ENCODE assay signal across 8 cellular contexts in the genomic region with DNA sequence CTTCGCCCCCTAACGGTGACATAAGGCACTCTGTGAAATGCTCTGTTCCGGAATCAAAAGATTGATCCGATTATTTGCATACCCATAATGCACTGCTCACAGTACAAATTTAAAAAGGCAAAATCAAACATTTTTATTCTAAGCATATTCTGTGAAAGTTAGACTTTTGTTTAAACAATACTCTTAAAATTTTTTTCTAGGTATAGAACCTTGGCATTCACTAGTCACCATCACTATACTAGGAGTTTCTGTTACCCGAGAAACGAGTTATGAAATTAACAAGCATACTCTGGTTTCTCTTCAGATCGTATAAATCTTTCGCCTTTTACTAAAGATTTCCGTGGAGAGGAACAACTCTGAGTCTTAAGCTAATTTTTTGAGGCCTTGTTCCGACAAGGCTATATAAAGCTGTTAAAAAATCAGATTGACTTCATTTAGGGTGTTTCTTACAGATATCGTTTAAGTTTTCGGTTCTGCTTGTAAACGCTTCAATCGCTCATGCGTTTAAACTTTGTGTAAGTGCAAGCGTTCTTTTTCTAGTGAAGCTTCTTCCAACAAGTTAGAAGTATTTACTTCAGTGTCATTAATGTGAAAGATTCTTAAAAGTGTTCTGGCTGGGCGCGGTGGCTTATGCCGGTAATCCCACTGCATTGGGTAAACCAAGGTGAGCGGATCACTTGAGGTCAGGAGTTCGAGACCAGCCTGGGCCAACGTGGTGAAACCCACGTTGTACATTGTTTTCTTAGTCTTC. TPM values are rescaled to one million over a fixed set of nuclear protein-coding genes. Genes with fewer than 3 reads are reported as not detected.
A peak's percentile ranks its signal among the peaks of the same experiment; 100 is the strongest.
DNase-seq lines count a peak whose midpoint lies in the region; ATAC-seq and TF ChIP-seq lines count a peak whose summit lies in the region.

A gene (plus strand): TSS at position 285 of the 751 bp plus-strand sequence.

- H3K4me3 ChIP-seq in gastroesophageal sphincter (peak within 1 kb of the TSS; percentile 52 to 65), neutrophil (ENCODE audit: low read depth in 1 of 2, low read length in 1 of 2) (peak within 1 kb of the TSS; percentile 62 to 66), suprapubic skin (peak within 1 kb of the TSS; percentile 49)

- H3K36me3 ChIP-seq in gastroesophageal sphincter (no peaks in the 10 kb centered on the region), neutrophil (no peaks in the 10 kb centered on the region), suprapubic skin (no peaks in the 10 kb centered on the region)

- peak; percentile 90 for ATAC-seq in gastroesophageal sphincter

- no peaks in the 10 kb centered on the region for H3K9me3 ChIP-seq in gastroesophageal sphincter
- H3K9me3 ChIP-seq in neutrophil: no peaks in the 10 kb centered on the region
- H3K9me3 ChIP-seq in suprapubic skin: no peaks in the 10 kb centered on the region

- TF ChIP-seq POLR2A in gastroesophageal sphincter (IDR thresholded peaks at IDR 0.05) (peak; percentile 95 to 99), suprapubic skin (IDR thresholded peaks at IDR 0.05) (peak; percentile 97 to 99)

- no peaks in the 10 kb centered on the region for H3K27me3 ChIP-seq in gastroesophageal sphincter
- H3K27me3 ChIP-seq in neutrophil: no peaks in the 10 kb centered on the region
- no peaks in the 10 kb centered on the region for H3K27me3 ChIP-seq in suprapubic skin

- H3K4me1 ChIP-seq in gastroesophageal sphincter (peaks cover 0 to 25% (median 6%) of the 10 kb centered on the region in 3 donors), neutrophil (ENCODE audit: control insufficient read depth in 1 of 2, insufficient read depth in 1 of 2, low read depth in 1 of 2, low read length in 1 of 2) (peaks cover 24 to 26% of the 10 kb centered on the region in 2 experiments), suprapubic skin (peaks cover 14% of the 10 kb centered on the region)

- H3K27ac ChIP-seq in gastroesophageal sphincter (peak within 1 kb of the TSS; percentile 81 to 92 (median 90)), neutrophil (peak within 1 kb of the TSS; percentile 79), suprapubic skin (peak within 1 kb of the TSS; percentile 91)

- DNase-seq in GDM1 (lab: John Stamatoyannopoulos, UW): peak; percentile 80
- peak; percentile 97 for DNase-seq in H4 (ENCODE audit: low spot score)
- peak; percentile 91 for DNase-seq in LoVo (ENCODE audit: low spot score)
- DNase-seq in SHP77 treated with DMSO at 0.1 percent for 48 hours (lab: John Stamatoyannopoulos, UW): peak; percentile 100
- peak; percentile 83 for DNase-seq in activated naive CD4-positive, alpha-beta T cell treated with Interleukin-2 at 50 U/mL for 16 hours
- peak in 1 of 2 donors; percentile 84 for DNase-seq in suprapubic skin (ENCODE audit: low spot score in 2 of 2)

- TF ChIP-seq CTCF in gastroesophageal sphincter (IDR thresholded peaks at IDR 0.05) (peak; percentile 81 to 90 (median 84)), neutrophil (IDR thresholded peaks at IDR 0.05) (peak; percentile 72), suprapubic skin (IDR thresholded peaks at IDR 0.05) (peak in 1 of 2 donors; percentile 89)

- 0 to 1% methylated on average over 13 to 23 of the region's 23 CpGs for WGBS in gastroesophageal sphincter (ENCODE audit: low coverage in 1 of 2), 2 donors
- WGBS in suprapubic skin: under 1% methylated on average over 23 of the region's 23 CpGs

- TF ChIP-seq EP300 in gastroesophageal sphincter (IDR thresholded peaks at IDR 0.05) (no peak), suprapubic skin (IDR thresholded peaks at IDR 0.05) (no peak)

RNA-seq across cellular contexts. Expression of the gene that starts here (rescaled TPM):
- not detected in 2 replicates for total RNA-seq in H4 (2014; rRNA removed; shearing (Covaris generic))
- not detected for total RNA-seq in gastroesophageal sphincter
- not detected for total RNA-seq in suprapubic skin

Comparison
In these comparisons a context has a peak if more than half of its experiments do, and no peak if none do; other contexts are left out.
1. Peak in DNase-seq in H4; RNA of the gene not detected or under 1 TPM.
2. Peak in ATAC-seq, H3K4me3 ChIP-seq and H3K27ac ChIP-seq in gastroesophageal sphincter; RNA of the gene not detected or under 1 TPM.